8 cellular contexts compared by ENCODE assay signal in the genomic region with DNA sequence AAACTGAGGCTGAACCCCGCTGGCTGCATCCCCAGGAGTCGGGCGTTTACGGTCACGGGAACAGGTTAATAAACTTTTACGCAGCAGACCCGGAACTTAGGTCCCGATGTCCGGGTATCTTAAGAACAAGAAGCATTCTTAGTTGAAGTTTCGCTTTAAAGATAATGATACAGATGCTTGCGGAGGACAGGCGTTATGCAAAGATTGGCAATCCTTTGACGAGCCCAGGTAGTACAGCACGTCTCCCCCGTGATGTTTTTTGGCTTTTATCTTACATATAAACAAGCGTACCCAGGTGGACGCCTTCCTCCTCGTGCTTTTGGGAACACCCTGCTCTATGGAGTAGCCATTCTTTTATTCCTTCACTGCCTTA. TPM values are rescaled to one million over a fixed set of nuclear protein-coding genes. Genes with fewer than 3 reads are reported as not detected.
DNase-seq lines count a peak whose midpoint lies in the region; ATAC-seq and TF ChIP-seq lines count a peak whose summit lies in the region.

No MANE protein-coding gene starts in this region.

- H3K4me3 ChIP-seq in brain microvascular endothelial cell (ENCODE audit: low read depth, low read length) = peak overlapping the region; percentile 74
- H3K4me3 ChIP-seq in mesenchymal stem cell (ENCODE audit: insufficient read depth in 1 of 2, low read depth in 1 of 2, low read length in 2 of 2) = peak overlapping the region; percentile 59 to 82
- H3K4me3 ChIP-seq in aorta (ENCODE audit: low read length in 2 of 2) = peak overlapping the region; percentile 39 to 55

- no peak overlapping the region for H3K27ac ChIP-seq in brain microvascular endothelial cell
- H3K27ac ChIP-seq in mesenchymal stem cell (ENCODE audit: low read length, poor library complexity, severe bottlenecking) = no peak overlapping the region
- H3K27ac ChIP-seq in aorta (ENCODE audit: low read depth in 1 of 2, low read length in 2 of 2) = peak overlapping the region; percentile 4 to 71

- peak overlapping the region; percentile 88 for H3K4me2 ChIP-seq in mesenchymal stem cell (ENCODE audit: low read length, poor library complexity, severe bottlenecking)

- H4K8ac ChIP-seq in mesenchymal stem cell (ENCODE audit: low read length) = peak overlapping the region; percentile 99

- H3K9me3 Mint-ChIP-seq in stimulated activated naive CD8-positive, alpha-beta T cell treated with anti-CD3 and anti-CD28 coated beads, Interleukin-15, Interleukin-2, amounts not matched to agents 100 ng/mL and 50 ng/mL, for 24 hours = peaks cover 6% of the 10 kb centered on the region

- in situ Hi-C loops in brain microvascular endothelial cell (cut with HindIII; ENCODE audit: low pct_ligation_motif_present, low sequenced_read_pairs) = no loop called here

- H3K27me3 ChIP-seq in brain microvascular endothelial cell (replicated peaks) = no peaks in the 10 kb centered on the region
- no peaks in the 10 kb centered on the region for H3K27me3 ChIP-seq in mesenchymal stem cell (ENCODE audit: control insufficient read depth in 1 of 2, insufficient read depth in 1 of 2, low read length in 2 of 2)
- H3K27me3 ChIP-seq in aorta (ENCODE audit: control insufficient read depth in 1 of 2, insufficient read depth in 2 of 2, low read length in 1 of 2) = no peaks in the 10 kb centered on the region

- no peak overlapping the region for H2BK15ac ChIP-seq in mesenchymal stem cell (ENCODE audit: low read depth, poor library complexity, severe bottlenecking)

- H2AK5ac ChIP-seq in mesenchymal stem cell (ENCODE audit: low read length, severe bottlenecking) = peak overlapping the region; percentile 74

- H3K36me3 ChIP-seq in brain microvascular endothelial cell (replicated peaks) (no peaks in the 10 kb centered on the region), mesenchymal stem cell (ENCODE audit: control insufficient read depth in 1 of 2, insufficient read depth in 2 of 2, low read depth in 1 of 2, low read length in 2 of 2) (peaks cover 17 to 23% of the 10 kb centered on the region in 2 experiments), aorta (ENCODE audit: control insufficient read depth in 1 of 2, insufficient read depth in 2 of 2, low read length in 1 of 2) (no peaks in the 10 kb centered on the region)

- peak overlapping the region; percentile 98 for H3K27ac Mint-ChIP-seq in stimulated activated naive CD8-positive, alpha-beta T cell treated with anti-CD3 and anti-CD28 coated beads, Interleukin-15, Interleukin-2, amounts not matched to agents 100 ng/mL and 50 ng/mL, for 24 hours

- intact Hi-C loops in aorta (cut with DNase I) = no loop called here

- no peak for ATAC-seq in stimulated activated naive CD8-positive, alpha-beta T cell treated with anti-CD3 and anti-CD28 coated beads, Interleukin-15, Interleukin-2, amounts not matched to agents 100 U/mL and 50 U/mL, for 24 hours
- no peak for ATAC-seq in aorta (ENCODE audit: low FRiP score)

- WGBS in mesenchymal stem cell = 91% methylated on average over 18 of the region's 18 CpGs
- 73 to 75% methylated on average over 18 of the region's 18 CpGs for WGBS in aorta, 2 donors

- H2AFZ ChIP-seq in mesenchymal stem cell (ENCODE audit: low read depth, low read length) = peak overlapping the region; percentile 99

- H3K4me1 Mint-ChIP-seq in stimulated activated naive CD8-positive, alpha-beta T cell treated with anti-CD3 and anti-CD28 coated beads, Interleukin-15, Interleukin-2, amounts not matched to agents 100 ng/mL and 50 ng/mL, for 24 hours (ENCODE audit: low read depth) = peaks cover 38% of the 10 kb centered on the region

- H4K91ac ChIP-seq in mesenchymal stem cell (ENCODE audit: low read length) = peak overlapping the region; percentile 99

- H3K9ac ChIP-seq in mesenchymal stem cell (ENCODE audit: low read length) = peak overlapping the region; percentile 95

- H3K14ac ChIP-seq in mesenchymal stem cell (ENCODE audit: low read length in 2 of 2) = peak overlapping the region in 1 of 2 experiments; percentile 68

- H3K4me1 ChIP-seq in mesenchymal stem cell (ENCODE audit: control insufficient read depth, insufficient read depth, low read depth, low read length) (peaks cover 39% of the 10 kb centered on the region), aorta (ENCODE audit: control insufficient read depth in 1 of 2, insufficient read depth in 2 of 2, low read length in 2 of 2) (no peaks in the 10 kb centered on the region)

- H3K36me3 Mint-ChIP-seq in stimulated activated naive CD8-positive, alpha-beta T cell treated with anti-CD3 and anti-CD28 coated beads, Interleukin-15, Interleukin-2, amounts not matched to agents 100 ng/mL and 50 ng/mL, for 24 hours (ENCODE audit: low read depth) = peaks cover 18% of the 10 kb centered on the region

- peak overlapping the region; percentile 23 for H2BK5ac ChIP-seq in mesenchymal stem cell (ENCODE audit: low read depth, low read length, poor library complexity, severe bottlenecking)

- H3K9me3 ChIP-seq in mesenchymal stem cell (ENCODE audit: control insufficient read depth, low read length) (peaks cover 22% of the 10 kb centered on the region), aorta (ENCODE audit: control insufficient read depth, low read length) (no peaks in the 10 kb centered on the region)

- peak overlapping the region in 1 of 2 experiments; percentile 14 for H3K23ac ChIP-seq in mesenchymal stem cell (ENCODE audit: low read length in 2 of 2)

- DNase-seq in stimulated activated naive CD8-positive, alpha-beta T cell treated with anti-CD3 and anti-CD28 coated beads, Interleukin-15, Interleukin-2, amounts not matched to agents 100 U/mL and 50 U/mL, for 24 hours = no peak
- DNase-seq in brain microvascular endothelial cell = no peak
- DNase-seq in mesenchymal stem cell = no peak
- DNase-seq in aorta = no peak
- DNase-seq in C1 segment of cervical spinal cord (lab: John Stamatoyannopoulos, UW) = no peak
- no peak for DNase-seq in mesenteric fat pad (ENCODE audit: low spot score)
- DNase-seq in hypothalamus (lab: John Stamatoyannopoulos, UW) = no peak

- H3K27me3 Mint-ChIP-seq in stimulated activated naive CD8-positive, alpha-beta T cell treated with anti-CD3 and anti-CD28 coated beads, Interleukin-15, Interleukin-2, amounts not matched to agents 100 ng/mL and 50 ng/mL, for 24 hours = no peaks in the 10 kb centered on the region

- H3K79me1 ChIP-seq in mesenchymal stem cell (replicated peaks; ENCODE audit: low read length, poor library complexity, severe bottlenecking) = peaks cover 7% of the 10 kb centered on the region

- TF ChIP-seq CTCF in brain microvascular endothelial cell (IDR thresholded peaks at IDR 0.05; ENCODE audit: low read depth, low read length, missing control alignments) = no peak

- H3K18ac ChIP-seq in mesenchymal stem cell (ENCODE audit: low read depth in 1 of 2, low read length in 2 of 2) = peak overlapping the region; percentile 92 to 98

- H2BK120ac ChIP-seq in mesenchymal stem cell (ENCODE audit: low read depth, low read length) = no peak overlapping the region

- H3K4ac ChIP-seq in mesenchymal stem cell (ENCODE audit: low read depth in 1 of 2, low read length in 2 of 2) = peak overlapping the region in 1 of 2 experiments; percentile 98

- H3K4me3 Mint-ChIP-seq in stimulated activated naive CD8-positive, alpha-beta T cell treated with anti-CD3 and anti-CD28 coated beads, Interleukin-15, Interleukin-2, amounts not matched to agents 100 ng/mL and 50 ng/mL, for 24 hours = peak overlapping the region; percentile 90

- no peak overlapping the region for H2BK12ac ChIP-seq in mesenchymal stem cell (ENCODE audit: low read length in 2 of 2)

RNA-seq across cellular contexts. Expression of a gene that starts 0.9 kb away (rescaled TPM):
- 28.5 TPM for polyA plus RNA-seq in mesenchymal stem cell (2013, experiment 1 of 2)
- polyA plus RNA-seq in mesenchymal stem cell (2013, experiment 2 of 2) = 29.7 TPM
- total RNA-seq in aorta = 10 to 100 TPM; 49.1 to 52.1 TPM
- 10 to 100 TPM; 20.0 to 20.7 TPM for polyA plus RNA-seq in aorta
- 63.6 TPM for total RNA-seq in mesenteric fat pad

Comparison
In these comparisons a context has a peak if more than half of its experiments do, and no peak if none do; other contexts are left out.
1. H3K27ac ChIP-seq: peak in aorta (2 of 2); none in brain microvascular endothelial cell (single experiment) and mesenchymal stem cell (single experiment).
2. Peak in every context shown above with its lines, with median percentiles within 50 percentile points of each other: H3K4me3 ChIP-seq.